In the genomic region with DNA sequence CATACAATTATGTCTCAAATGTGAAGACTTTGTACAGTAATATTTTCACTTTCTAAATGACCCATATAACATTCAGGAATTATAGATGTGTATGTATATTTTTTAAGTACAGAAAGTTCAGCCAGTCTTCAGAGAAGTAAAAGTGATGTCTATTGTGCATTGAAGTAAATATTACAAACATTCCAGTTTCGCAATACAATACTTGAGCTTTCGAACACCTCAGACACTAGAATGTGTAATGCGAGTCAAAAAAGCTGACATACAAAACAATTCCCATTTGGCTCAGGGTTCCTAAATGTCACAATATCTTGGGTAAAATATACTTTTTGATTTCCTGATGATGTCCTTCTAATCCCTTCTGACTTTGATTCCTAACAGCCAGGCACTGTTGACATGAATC, we compare ENCODE assay signal across 18 cellular contexts.
DNase-seq lines count a peak whose midpoint lies in the region; ATAC-seq and TF ChIP-seq lines count a peak whose summit lies in the region.
"Had no signal": no experiment of that assay in that cellular context is flagged by ENCODE, and none has a peak within 500 bp of the region (broad histone marks: within the 10 kb centered on the region; RNA-seq: fewer than 3 reads in every experiment).

No MANE protein-coding gene starts in this region.

- peak overlapping the region; percentile 44 for H3K27ac Mint-ChIP-seq in activated naive CD8-positive, alpha-beta T cell treated with anti-CD3 and anti-CD28 coated beads, Interleukin-2, amount 50 U/mL, for 24 hours
- no peak overlapping the region for H3K27ac Mint-ChIP-seq in activated naive CD8-positive, alpha-beta T cell treated with anti-CD3 and anti-CD28 coated beads for 36 hours
- H3K27ac Mint-ChIP-seq: CD14-positive monocyte, IgD-negative memory B cell had no signal

- POLR2A ChIA-PET in PC-3 (lab: Charles Lee; ENCODE audit: unreplicated experiment) = no interaction called here

- no peaks in the 10 kb centered on the region for H3K36me3 ChIP-seq in PC-3 (ENCODE audit: low read depth, low read length)
- H3K36me3 ChIP-seq: SJCRH30 had no signal

- no peaks in the 10 kb centered on the region for H3K36me3 Mint-ChIP-seq in activated naive CD8-positive, alpha-beta T cell treated with anti-CD3 and anti-CD28 coated beads, Interleukin-2, amount 50 U/mL, for 24 hours (ENCODE audit: low read depth)
- H3K36me3 Mint-ChIP-seq in activated naive CD8-positive, alpha-beta T cell treated with anti-CD3 and anti-CD28 coated beads for 36 hours = no peaks in the 10 kb centered on the region
- H3K36me3 Mint-ChIP-seq: CD14-positive monocyte had no signal

- no peak overlapping the region for H3K4me3 Mint-ChIP-seq in activated naive CD8-positive, alpha-beta T cell treated with anti-CD3 and anti-CD28 coated beads, Interleukin-2, amount 50 U/mL, for 24 hours
- no peak overlapping the region for H3K4me3 Mint-ChIP-seq in activated naive CD8-positive, alpha-beta T cell treated with anti-CD3 and anti-CD28 coated beads for 36 hours
- H3K4me3 Mint-ChIP-seq: CD14-positive monocyte, IgD-negative memory B cell had no signal

- H3K4me3 ChIP-seq in PC-3 (ENCODE audit: low read length) (no peak overlapping the region), choroid plexus epithelial cell (ENCODE audit: low read depth, low read length) (no peak overlapping the region)
- H3K4me3 ChIP-seq: SJCRH30 had no signal

- no peak overlapping the region for H2AFZ ChIP-seq in PC-3 (ENCODE audit: low read length)

- BruUV-seq in PC-3 (replicated peaks; lab: Mats Ljungman, UMichigan) = no TSS peak

- H3K4me1 ChIP-seq in PC-3 (ENCODE audit: insufficient read depth, low read length) = no peaks in the 10 kb centered on the region
- H3K4me1 ChIP-seq: SJCRH30 had no signal

- intact Hi-C loops in PC-3 (cut with micrococcal nuclease) = no loop called here

- H3K4me2 ChIP-seq in PC-3 (ENCODE audit: low read length) = no peak overlapping the region

- no peaks in the 10 kb centered on the region for H3K9me3 ChIP-seq in PC-3 (ENCODE audit: low read length)
- H3K9me3 ChIP-seq: SJCRH30 had no signal

- no peaks in the 10 kb centered on the region for H4K20me1 ChIP-seq in PC-3 (ENCODE audit: low read length)

- no peaks in the 10 kb centered on the region for H3K9me3 Mint-ChIP-seq in activated naive CD8-positive, alpha-beta T cell treated with anti-CD3 and anti-CD28 coated beads, Interleukin-2, amount 50 U/mL, for 24 hours
- peaks cover 2% of the 10 kb centered on the region for H3K9me3 Mint-ChIP-seq in activated naive CD8-positive, alpha-beta T cell treated with anti-CD3 and anti-CD28 coated beads for 36 hours

- TF ChIP-seq CTCF in PC-3 (conservative IDR thresholded peaks at IDR 0.05; ENCODE audit: low read depth, low read length) (no peak), choroid plexus epithelial cell (conservative IDR thresholded peaks at IDR 0.05; ENCODE audit: low read depth, low read length) (no peak)

- H3K9ac ChIP-seq in PC-3 (ENCODE audit: low read length) = no peak overlapping the region

- ATAC-seq in activated naive CD8-positive, alpha-beta T cell treated with anti-CD3 and anti-CD28 coated beads, Interleukin-2, amount 50 U/mL, for 24 hours = no peak
- no peak for ATAC-seq in PC-3
- ATAC-seq in GM21529 (IDR thresholded peaks at IDR 0.05; ENCODE audit: unreplicated experiment) = no peak

- H3K4me1 Mint-ChIP-seq in activated naive CD8-positive, alpha-beta T cell treated with anti-CD3 and anti-CD28 coated beads, Interleukin-2, amount 50 U/mL, for 24 hours = peaks cover 23% of the 10 kb centered on the region
- peaks cover 22% of the 10 kb centered on the region for H3K4me1 Mint-ChIP-seq in activated naive CD8-positive, alpha-beta T cell treated with anti-CD3 and anti-CD28 coated beads for 36 hours
- H3K4me1 Mint-ChIP-seq: CD14-positive monocyte had no signal

- peaks cover 3% of the 10 kb centered on the region for H3K27me3 Mint-ChIP-seq in activated naive CD8-positive, alpha-beta T cell treated with anti-CD3 and anti-CD28 coated beads, Interleukin-2, amount 50 U/mL, for 24 hours
- no peaks in the 10 kb centered on the region for H3K27me3 Mint-ChIP-seq in activated naive CD8-positive, alpha-beta T cell treated with anti-CD3 and anti-CD28 coated beads for 36 hours
- H3K27me3 Mint-ChIP-seq: IgD-negative memory B cell had no signal

- no peaks in the 10 kb centered on the region for H3K79me2 ChIP-seq in PC-3 (ENCODE audit: low read length)

- no peaks in the 10 kb centered on the region for H3K9me2 ChIP-seq in PC-3 (replicated peaks; ENCODE audit: low read length)

- DNase-seq in activated naive CD8-positive, alpha-beta T cell treated with anti-CD3 and anti-CD28 coated beads, Interleukin-2, amount 50 U/mL, for 24 hours = no peak
- no peak for DNase-seq in activated naive CD8-positive, alpha-beta T cell treated with anti-CD3 and anti-CD28 coated beads for 36 hours
- DNase-seq in PC-3 (peak; percentile 28), choroid plexus epithelial cell (ENCODE audit: low read depth) (peak; percentile 6), renal cortical epithelial cell (ENCODE audit: low read depth) (peak; percentile 6), mesenteric fat pad (ENCODE audit: low spot score) (no peak), amygdala (lab: John Stamatoyannopoulos, UW) (no peak)
- DNase-seq: AML-193, DMS 273 treated with DMSO at 0.1 percent for 48 hours, GDM1, NCI-H187, NCI-H446, NCI-H748 treated with DMSO at 0.1 percent for 48 hours, SJCRH30 had no signal

- H3K27ac ChIP-seq in PC-3 (ENCODE audit: low read length) = no peak overlapping the region
- H3K27ac ChIP-seq: RWPE1, SJCRH30 had no signal

- H3K27me3 ChIP-seq in PC-3 (ENCODE audit: low read length) = no peaks in the 10 kb centered on the region

- H3F3A ChIP-seq in PC-3 (ENCODE audit: low read length, unreplicated experiment) = no peaks in the 10 kb centered on the region

- CTCF ChIA-PET in PC-3 (lab: Charles Lee) = no interaction called here

Comparison
In these comparisons a context has a peak if more than half of its experiments do, and no peak if none do; other contexts are left out.
1. DNase-seq: peak in PC-3 (single experiment), choroid plexus epithelial cell (single experiment) and renal cortical epithelial cell (single experiment); none in activated naive CD8-positive, alpha-beta T cell treated with anti-CD3 and anti-CD28 coated beads, Interleukin-2, amount 50 U/mL, for 24 hours (single experiment), activated naive CD8-positive, alpha-beta T cell treated with anti-CD3 and anti-CD28 coated beads for 36 hours (single experiment), mesenteric fat pad (single experiment) and amygdala (0 of 56).